11 cellular contexts compared by ENCODE assay signal in the genomic region with DNA sequence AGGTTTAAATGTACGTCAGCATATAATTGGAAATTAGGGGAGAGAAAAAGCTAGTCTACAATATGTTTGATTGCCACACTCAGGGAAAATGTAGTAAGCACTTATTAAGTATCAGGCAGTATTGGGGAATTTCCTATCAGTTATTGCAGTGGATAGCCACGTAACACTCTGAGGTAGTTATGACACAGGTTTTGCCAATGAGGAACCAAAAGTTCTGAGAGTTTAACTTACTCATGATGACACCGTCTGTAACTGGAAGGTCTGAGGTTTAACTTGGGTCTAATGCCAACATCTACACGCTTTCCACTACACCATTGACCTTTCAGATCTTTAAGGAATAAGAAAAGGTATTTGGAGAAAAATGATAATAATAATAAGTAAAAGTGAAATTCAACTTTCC.
DNase-seq lines count a peak whose midpoint lies in the region; ATAC-seq lines count a peak whose summit lies in the region.
"Had no signal": no experiment of that assay in that cellular context is flagged by ENCODE, and none has a peak within 500 bp of the region (broad histone marks: within the 10 kb centered on the region; RNA-seq: fewer than 3 reads in every experiment).

No MANE protein-coding gene starts in this region.

- DNase-seq in HCEC 1CT, result peak; percentile 54
- peak; percentile 46 for DNase-seq in iris pigment epithelial cell (ENCODE audit: low read depth)
- no peak for DNase-seq in DMS53 (lab: John Stamatoyannopoulos, UW)
- no peak for DNase-seq in NCI-H1417 (lab: John Stamatoyannopoulos, UW)
- no peak for DNase-seq in effector CD4-positive, alpha-beta T cell
- DNase-seq: kidney glomerular epithelial cell, NCI-H2029, SIG-M5 had no signal

- ATAC-seq in GM18868 (IDR thresholded peaks at IDR 0.05; ENCODE audit: unreplicated experiment), result peak; percentile 99
- peak; percentile 79 for ATAC-seq in HG03520 (IDR thresholded peaks at IDR 0.05; ENCODE audit: unreplicated experiment)
- no peak for ATAC-seq in GM19324 (IDR thresholded peaks at IDR 0.05; ENCODE audit: low FRiP score, unreplicated experiment)

Comparison
In these comparisons a context has a peak if more than half of its experiments do, and no peak if none do; other contexts are left out.
1. DNase-seq: peak in HCEC 1CT (single experiment) and iris pigment epithelial cell (single experiment); none in DMS53 (single experiment), NCI-H1417 (0 of 3) and effector CD4-positive, alpha-beta T cell (single experiment).